2 cellular contexts compared by ENCODE assay signal in genomic region chr12:104297477-104298113, GRCh38.
TF ChIP-seq lines count a peak whose summit lies in the region.

No MANE protein-coding gene starts in this region.

TF ChIP-seq in SK-N-SH, 30 proteins besides CTCF, POLR2A, EP300 and RAD21:
- TF ChIP-seq PBX3 (IDR thresholded peaks at IDR 0.05) (peak; percentile 12; the same call in 1 of the 2 replicates), TAF1 (IDR thresholded peaks at IDR 0.05; ENCODE audit: borderline replicate concordance, low read depth, low read length) (no peak), EZH2phosphoT487 (IDR thresholded peaks at IDR 0.05; ENCODE audit: borderline replicate concordance, low read depth) (no peak), TCF12 (IDR thresholded peaks at IDR 0.05) (0 out of 2 replicates have a peak, but pooled peaks have one; percentile 42)

TF ChIP-seq in SK-N-SH treated with all-trans-retinoic acid at 6 μM for 48 hours, 23 proteins besides CTCF, POLR2A, EP300 and RAD21:
- TF ChIP-seq CREB5 (CRISPR knock-in tag; IDR thresholded peaks at IDR 0.05; ENCODE audit: low read depth) (no peak), TCF4 (CRISPR knock-in tag; IDR thresholded peaks at IDR 0.05; ENCODE audit: borderline replicate concordance) (no peak), ESRRG (CRISPR knock-in tag; IDR thresholded peaks at IDR 0.05) (no peak), ZNF70 (CRISPR knock-in tag; IDR thresholded peaks at IDR 0.05) (no peak), GLIS3 (CRISPR knock-in tag; IDR thresholded peaks at IDR 0.05) (no peak), ZFP30 (CRISPR knock-in tag; IDR thresholded peaks at IDR 0.05) (no peak), TOX (CRISPR knock-in tag; IDR thresholded peaks at IDR 0.05; ENCODE audit: borderline replicate concordance) (no peak), CSRNP3 (CRISPR knock-in tag; IDR thresholded peaks at IDR 0.05) (no peak)
